12 cellular contexts compared by ENCODE assay signal in genomic region chr9:89635007-89635742, GRCh38. TPM values are rescaled to one million over a fixed set of nuclear protein-coding genes. Genes with fewer than 3 reads are reported as not detected.
DNase-seq lines count a peak whose midpoint lies in the region; ATAC-seq and TF ChIP-seq lines count a peak whose summit lies in the region.
"Had no signal": no experiment of that assay in that cellular context is flagged by ENCODE, and none has a peak within 500 bp of the region (broad histone marks: within the 10 kb centered on the region; RNA-seq: fewer than 3 reads in every experiment).

No MANE protein-coding gene starts in this region.

- peak overlapping the region; percentile 6 for H3K4me3 Mint-ChIP-seq in MCF 10A (ENCODE audit: unreplicated experiment)
- H3K4me3 Mint-ChIP-seq: stimulated activated naive CD8-positive, alpha-beta T cell treated with anti-CD3 and anti-CD28 coated beads, Interleukin-15, Interleukin-2, amounts not matched to agents 100 ng/mL and 50 ng/mL, for 24 hours had no signal

- no TSS peak for BruUV-seq in MCF 10A (replicated peaks; lab: Mats Ljungman, UMichigan)

- H3K4me1 Mint-ChIP-seq in MCF 10A (ENCODE audit: insufficient read depth, unreplicated experiment), result peaks cover 24% of the 10 kb centered on the region

- H3K36me3 Mint-ChIP-seq in MCF 10A (ENCODE audit: insufficient read depth, unreplicated experiment), result no peaks in the 10 kb centered on the region

- TF ChIP-seq CTCF in MCF 10A (IDR thresholded peaks at IDR 0.05; ENCODE audit: unreplicated experiment) (no peak), omental fat pad (IDR thresholded peaks at IDR 0.05) (no peak)

- intact Hi-C loops in MCF 10A (cut with micrococcal nuclease), result loop anchor here (1.0 kb wide), 1 partner anchor 29 kb away; no protein-coding TSS in a partner anchor

- H3K9me3 Mint-ChIP-seq in MCF 10A (ENCODE audit: unreplicated experiment), result no peaks in the 10 kb centered on the region
- H3K9me3 Mint-ChIP-seq: stimulated activated naive CD8-positive, alpha-beta T cell treated with anti-CD3 and anti-CD28 coated beads, Interleukin-15, Interleukin-2, amounts not matched to agents 100 ng/mL and 50 ng/mL, for 24 hours had no signal

- peak; percentile 71 for ATAC-seq in omental fat pad (ENCODE audit: low FRiP score)
- ATAC-seq in HG02642 (IDR thresholded peaks at IDR 0.05; ENCODE audit: poor library complexity, unreplicated experiment), result no peak
- no peak for ATAC-seq in HG03520 (IDR thresholded peaks at IDR 0.05; ENCODE audit: unreplicated experiment)
- no peak for ATAC-seq in GM18861 (IDR thresholded peaks at IDR 0.05; ENCODE audit: unreplicated experiment)

- peak; percentile 81 for DNase-seq in DMS53 treated with DMSO at 0.1 percent for 48 hours (lab: John Stamatoyannopoulos, UW; ENCODE audit: unreplicated experiment)
- peak; percentile 38 for DNase-seq in NCI-H2081 treated with DMSO at 0.1 percent for 48 hours (lab: John Stamatoyannopoulos, UW)
- DNase-seq in MCF 10A (ENCODE audit: unreplicated experiment), result peak; percentile 83
- DNase-seq in omental fat pad (ENCODE audit: low spot score), result no peak
- no peak for DNase-seq in D341Med (ENCODE audit: low spot score)
- DNase-seq: activated CD4-positive, alpha-beta T cell treated with anti-CD3 and anti-CD28 coated beads for 48 hours; cerebellar nuclear complex; GDM1 had no signal

- CTCF ChIA-PET in MCF 10A (lab: Yijun Ruan, JAX), result interaction anchor here (0.8 to 1.5 kb wide), 4 partner anchors 27 to 464 kb away, joined by 3 to 4 read pairs (median 4); no protein-coding TSS in a partner anchor

- no peak overlapping the region for H3K27ac Mint-ChIP-seq in MCF 10A (ENCODE audit: low read depth, unreplicated experiment)
- H3K27ac Mint-ChIP-seq: stimulated activated naive CD8-positive, alpha-beta T cell treated with anti-CD3 and anti-CD28 coated beads, Interleukin-15, Interleukin-2, amounts not matched to agents 100 ng/mL and 50 ng/mL, for 24 hours had no signal

- POLR2A ChIA-PET in MCF 10A (lab: Yijun Ruan, JAX), result interaction anchor here (0.7 to 2.2 kb wide), 10 partner anchors 9 to 460 kb away, joined by 3 to 8 read pairs (median 3); partner anchors contain the start of gene GADD45G

- H3K27me3 Mint-ChIP-seq in MCF 10A (ENCODE audit: insufficient read depth, unreplicated experiment), result no peaks in the 10 kb centered on the region
- H3K27me3 Mint-ChIP-seq: stimulated activated naive CD8-positive, alpha-beta T cell treated with anti-CD3 and anti-CD28 coated beads, Interleukin-15, Interleukin-2, amounts not matched to agents 100 ng/mL and 50 ng/mL, for 24 hours had no signal

RNA-seq across cellular contexts. Expression of gene GADD45G, which starts 30.4 kb away (rescaled TPM):
- total RNA-seq in MCF 10A (2022) (0.69 TPM in 1 of 2 replicates, not detected in the other), omental fat pad (10 to 100 TPM in 3 of 4 donors, 1 to 10 TPM in 1; 5.1 to 23.8 (median 16.1) TPM)

Comparison
In these comparisons a context has a peak if more than half of its experiments do, and no peak if none do; other contexts are left out.
1. DNase-seq: peak in DMS53 treated with DMSO at 0.1 percent for 48 hours (single experiment), NCI-H2081 treated with DMSO at 0.1 percent for 48 hours (single experiment) and MCF 10A (single experiment); none in omental fat pad (single experiment) and D341Med (single experiment).